Comparison of ENCODE assay signal across 13 cellular contexts in genomic region chr6:108731229-108731565, GRCh38.
A peak's percentile ranks its signal among the peaks of the same experiment; 100 is the strongest.
DNase-seq lines count a peak whose midpoint lies in the region; TF ChIP-seq lines count a peak whose summit lies in the region.
"Had no signal": no experiment of that assay in that cellular context is flagged by ENCODE, and none has a peak within 500 bp of the region (broad histone marks: within the 10 kb centered on the region; RNA-seq: fewer than 3 reads in every experiment).

No MANE protein-coding gene starts in this region.

- in situ Hi-C loops in mammary epithelial cell (cut with MboI; ENCODE audit: low sequenced_read_pairs in 2 of 2) = no loop called here

- H4K20me1 ChIP-seq in mammary epithelial cell (ENCODE audit: insufficient read depth, low read length) (no peaks in the 10 kb centered on the region), PC-9 (ENCODE audit: insufficient read depth) (no peaks in the 10 kb centered on the region)

- no peaks in the 10 kb centered on the region for H3K9me3 Mint-ChIP-seq in type B pancreatic cell
- H3K9me3 Mint-ChIP-seq: CD4-positive, alpha-beta memory T cell had no signal

- no peaks in the 10 kb centered on the region for H3K36me3 Mint-ChIP-seq in type B pancreatic cell
- H3K36me3 Mint-ChIP-seq: CD4-positive, alpha-beta memory T cell had no signal

- TF ChIP-seq POLR2A in breast epithelium (IDR thresholded peaks at IDR 0.05) = no peak

- peaks cover 50% of the 10 kb centered on the region for H3F3A ChIP-seq in PC-9 (ENCODE audit: insufficient read depth, low read depth)

- H3K4me1 Mint-ChIP-seq in type B pancreatic cell (ENCODE audit: unreplicated experiment) = peaks cover 22% of the 10 kb centered on the region
- H3K4me1 Mint-ChIP-seq: CD4-positive, alpha-beta memory T cell had no signal

- H3K36me3 ChIP-seq in mammary epithelial cell (ENCODE audit: insufficient read depth, low read length) (no peaks in the 10 kb centered on the region), breast epithelium (no peaks in the 10 kb centered on the region), PC-9 (ENCODE audit: low read depth) (no peaks in the 10 kb centered on the region)
- H3K36me3 ChIP-seq: BE2C had no signal

- H3K4me3 ChIP-seq in mammary epithelial cell (replicated peaks in 1 of 3; ENCODE audit: insufficient read depth in 1 of 3, low read depth in 2 of 3, low read length in 3 of 3) (no peak overlapping the region), breast epithelium (no peak overlapping the region), PC-9 (peak overlapping the region; percentile 46; the same call in 1 of the 2 replicates)

- dilution Hi-C loops in mammary epithelial cell (cut with HindIII; ENCODE audit: low sequenced_read_pairs) = no loop called here

- 81% methylated on average over 5 of the region's 5 CpGs for WGBS in mammary epithelial cell (ENCODE audit: low coverage, missing lambda C conversion rate)

- no peak overlapping the region for H3K27ac Mint-ChIP-seq in type B pancreatic cell

- H3K27me3 ChIP-seq in mammary epithelial cell (ENCODE audit: insufficient read depth, low read length) = no peaks in the 10 kb centered on the region
- H3K27me3 ChIP-seq in breast epithelium = no peaks in the 10 kb centered on the region
- no peaks in the 10 kb centered on the region for H3K27me3 ChIP-seq in PC-9 (ENCODE audit: insufficient read depth, low read depth)
- H3K27me3 ChIP-seq: BE2C had no signal

- peaks cover 29% of the 10 kb centered on the region for H3K4me1 ChIP-seq in mammary epithelial cell (ENCODE audit: insufficient read depth, low read length)
- H3K4me1 ChIP-seq in breast epithelium = peaks cover 0 to 5% of the 10 kb centered on the region in 2 donors
- H3K4me1 ChIP-seq in PC-9 (replicated peaks; ENCODE audit: insufficient read depth) = peaks cover 62% of the 10 kb centered on the region
- H3K4me1 ChIP-seq: BE2C had no signal

- no peaks in the 10 kb centered on the region for H3K9me2 ChIP-seq in PC-9 (ENCODE audit: insufficient read depth)

- H3K4me2 ChIP-seq in mammary epithelial cell (ENCODE audit: insufficient read depth, low read depth, low read length) (no peak overlapping the region), PC-9 (peak overlapping the region; percentile 87)

- H3K79me2 ChIP-seq in mammary epithelial cell (ENCODE audit: insufficient read depth, low read length) = no peaks in the 10 kb centered on the region
- H3K79me2 ChIP-seq in PC-9 (ENCODE audit: low read depth) = peaks cover 53% of the 10 kb centered on the region

- CTCF ChIA-PET in mammary epithelial cell (lab: Charles Lee; ENCODE audit: low non-redundant PET) (no interaction called here), PC-9 (lab: Charles Lee) (interaction anchor here (0.9 kb wide), 1 partner anchor 46 kb away, joined by 3 read pairs; no protein-coding TSS in a partner anchor)

- BruUV-seq in mammary epithelial cell (replicated peaks; lab: Mats Ljungman, UMichigan) (TSS peak; percentile 73), PC-9 (replicated peaks; lab: Mats Ljungman, UMichigan) (no TSS peak)

- TF ChIP-seq CTCF in mammary epithelial cell (conservative IDR thresholded peaks at IDR 0.05 in 1 of 2, IDR thresholded peaks at IDR 0.05 in 1 of 2; ENCODE audit: extremely low read depth in 1 of 2, insufficient read depth in 1 of 2, low read depth in 1 of 2, low read length in 2 of 2) (no peak), breast epithelium (IDR thresholded peaks at IDR 0.05) (no peak), PC-9 (conservative IDR thresholded peaks at IDR 0.05) (no peak), type B pancreatic cell (conservative IDR thresholded peaks at IDR 0.05) (no peak)

- H2AFZ ChIP-seq in mammary epithelial cell (ENCODE audit: low read depth, low read length) (peak overlapping the region; percentile 71), PC-9 (no peak overlapping the region)

- POLR2A ChIA-PET in PC-9 (lab: Charles Lee; ENCODE audit: unreplicated experiment) = interaction anchor here (0.6 to 0.8 kb wide), 2 partner anchors 162 to 599 kb away, joined by 3 to 5 read pairs; no protein-coding TSS in a partner anchor

- DNase-seq in mammary epithelial cell (no peak), breast epithelium (ENCODE audit: low spot score in 2 of 2) (no peak), PC-9 (no peak), epithelial cell of prostate (ENCODE audit: low read depth, low spot score) (no peak), type B pancreatic cell (ENCODE audit: extremely low spot score, unreplicated experiment) (no peak), DMS53 (lab: John Stamatoyannopoulos, UW) (no peak), iPS-NIHi7 (ENCODE audit: extremely low spot score) (no peak)
- no peak for DNase-seq in stimulated activated CD4-positive, alpha-beta T cell treated with anti-CD3 and anti-CD28 coated beads, Interleukin-1b, Interleukin-23, amount 100 ng/mL, for 48 hours
- DNase-seq: BE2C; CD4-positive, alpha-beta memory T cell; NCI-H1930; SHP77 treated with DMSO at 0.1 percent for 48 hours had no signal

- H3K27me3 Mint-ChIP-seq in type B pancreatic cell = peaks cover 28% of the 10 kb centered on the region

- H3K9me3 ChIP-seq in mammary epithelial cell (replicated peaks; ENCODE audit: insufficient read depth, low read length) = no peaks in the 10 kb centered on the region
- no peaks in the 10 kb centered on the region for H3K9me3 ChIP-seq in breast epithelium
- H3K9me3 ChIP-seq in PC-9 (ENCODE audit: insufficient read depth, low read depth) = no peaks in the 10 kb centered on the region
- H3K9me3 ChIP-seq: BE2C had no signal

- no peak overlapping the region for H3K9ac ChIP-seq in mammary epithelial cell (ENCODE audit: insufficient read depth, low read length)

- intact Hi-C loops in mammary epithelial cell (cut with micrococcal nuclease) = loop anchor here (5.0 kb wide), 1 partner anchor 169 kb away; the partner anchor contains the start of gene FOXO3
- intact Hi-C loops in breast epithelium (cut with DNase I; ENCODE audit: low total_unique reads) = no loop called here
- intact Hi-C loops in PC-9 (cut with micrococcal nuclease; ENCODE audit: unreplicated experiment) = loop anchor here (5.0 kb wide), 1 partner anchor 106 kb away; no protein-coding TSS in a partner anchor

- H3K27ac ChIP-seq in mammary epithelial cell (ENCODE audit: insufficient read depth, low read depth, low read length) (no peak overlapping the region), breast epithelium (no peak overlapping the region), PC-9 (peak overlapping the region; percentile 84), epithelial cell of prostate (peak overlapping the region; percentile 98)
- H3K27ac ChIP-seq: 22Rv1 had no signal

- H3K4me3 Mint-ChIP-seq in type B pancreatic cell = peak overlapping the region; percentile 39
- H3K4me3 Mint-ChIP-seq: CD4-positive, alpha-beta memory T cell had no signal

Comparison
In these comparisons a context has a peak if more than half of its experiments do, and no peak if none do; other contexts are left out.
1. H3K27ac ChIP-seq: peak in PC-9 (single experiment) and epithelial cell of prostate (single experiment); none in mammary epithelial cell (single experiment) and breast epithelium (0 of 2).